In the genomic region with DNA sequence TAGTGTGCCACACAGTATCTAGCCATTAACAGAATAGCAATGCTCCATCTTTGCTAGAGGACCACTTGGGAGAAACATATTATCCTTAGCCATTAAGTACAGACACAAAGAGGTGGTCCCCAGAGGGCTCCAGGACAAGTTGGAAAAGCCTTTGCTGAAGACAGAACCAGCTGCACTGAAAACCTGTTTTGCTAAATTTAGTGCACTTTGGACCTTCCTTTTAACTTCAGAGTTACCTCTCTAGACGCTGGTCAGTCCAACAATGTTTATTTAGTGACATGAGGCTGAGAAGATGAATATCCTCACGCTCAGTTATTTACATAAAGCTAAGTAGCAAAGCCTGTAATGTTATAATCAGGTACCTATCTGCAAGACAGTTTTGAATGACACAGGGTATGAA, we compare ENCODE assay signal across 13 cellular contexts.
DNase-seq lines count a peak whose midpoint lies in the region; ATAC-seq and TF ChIP-seq lines count a peak whose summit lies in the region.
"Had no signal": no experiment of that assay in that cellular context is flagged by ENCODE, and none has a peak within 500 bp of the region (broad histone marks: within the 10 kb centered on the region; RNA-seq: fewer than 3 reads in every experiment).

No MANE protein-coding gene starts in this region.

- no peak overlapping the region for H3K4ac ChIP-seq in neuronal stem cell (ENCODE audit: low read length)

- no peak overlapping the region for H4K91ac ChIP-seq in neuronal stem cell (ENCODE audit: low read depth, low read length, poor library complexity)

- peak in 2 of 3 experiments; percentile 7 to 62 for DNase-seq in NCI-H1417 (lab: John Stamatoyannopoulos, UW)
- no peak for DNase-seq in NCI-H1417 treated with DMSO at 0.1 percent for 48 hours (lab: John Stamatoyannopoulos, UW)
- no peak for DNase-seq in neuronal stem cell (ENCODE audit: low spot score)
- no peak for DNase-seq in NCI-H345 (lab: John Stamatoyannopoulos, UW)
- no peak for DNase-seq in Ammon's horn (ENCODE audit: low spot score)
- no peak for DNase-seq in NOMO-1 (lab: John Stamatoyannopoulos, UW; ENCODE audit: unreplicated experiment in 2 of 2)
- DNase-seq: NCI-H510A treated with DMSO at 0.1 percent for 48 hours; SJCRH30; stimulated activated CD8-positive, alpha-beta memory T cell treated with anti-CD3 and anti-CD28 coated beads, Interleukin-4, amount 100 ng/mL, for 48 hours; upper lobe of left lung had no signal

- no CpG with 5 or more reads among the region's 2 CpGs for WGBS in neuronal stem cell (ENCODE audit: extremely low coverage in 2 of 2, insufficient read length in 2 of 2, insufficient replicate concordance in 1 of 2), 2 donors

- H3K4me2 ChIP-seq in OCI-LY3 (ENCODE audit: low read length) (peak overlapping the region; percentile 27; the same call in 1 of the 2 replicates), neuronal stem cell (ENCODE audit: insufficient read depth, low read length, poor library complexity, severe bottlenecking) (no peak overlapping the region)

- H3K27me3 ChIP-seq in OCI-LY3 (ENCODE audit: low read depth, low read length) = no peaks in the 10 kb centered on the region
- no peaks in the 10 kb centered on the region for H3K27me3 ChIP-seq in neuronal stem cell (ENCODE audit: control insufficient read depth in 3 of 3, insufficient read depth in 3 of 3, low read depth in 1 of 3, low read length in 3 of 3)
- H3K27me3 ChIP-seq: SJCRH30, upper lobe of left lung had no signal

- no peak overlapping the region for H4K8ac ChIP-seq in neuronal stem cell (ENCODE audit: low read depth, low read length)

- H4K20me1 ChIP-seq in OCI-LY3 (ENCODE audit: insufficient read depth, low read length) = no peaks in the 10 kb centered on the region

- no peak overlapping the region for H3K9ac ChIP-seq in OCI-LY3 (ENCODE audit: low read length)
- no peak overlapping the region for H3K9ac ChIP-seq in neuronal stem cell (ENCODE audit: low read depth, low read length, poor library complexity)

- H2BK15ac ChIP-seq in neuronal stem cell (ENCODE audit: low read length) = no peak overlapping the region

- H3K18ac ChIP-seq in neuronal stem cell (ENCODE audit: low read length) = peak overlapping the region; percentile 6

- H3K27ac ChIP-seq in OCI-LY3 (ENCODE audit: low read length) (no peak overlapping the region), neuronal stem cell (replicated peaks; ENCODE audit: low read length) (no peak overlapping the region)
- H3K27ac ChIP-seq: SJCRH30, upper lobe of left lung had no signal

- H2BK120ac ChIP-seq in neuronal stem cell (ENCODE audit: low read depth, low read length) = no peak overlapping the region

- no peak overlapping the region for H2AFZ ChIP-seq in OCI-LY3 (ENCODE audit: low read depth, low read length)
- peak overlapping the region; percentile 4 for H2AFZ ChIP-seq in neuronal stem cell (ENCODE audit: low read length)

- no peak overlapping the region for H3K23ac ChIP-seq in neuronal stem cell (ENCODE audit: low read depth, low read length, poor library complexity)

- H3K14ac ChIP-seq in neuronal stem cell (ENCODE audit: low read length) = no peak overlapping the region

- H3K79me1 ChIP-seq in neuronal stem cell (ENCODE audit: low read depth, low read length) = no peaks in the 10 kb centered on the region

- H2BK5ac ChIP-seq in neuronal stem cell (ENCODE audit: low read length) = no peak overlapping the region

- H3K79me2 ChIP-seq in OCI-LY3 (ENCODE audit: low read length) = no peaks in the 10 kb centered on the region

- no peaks in the 10 kb centered on the region for H3K9me3 ChIP-seq in OCI-LY3 (ENCODE audit: insufficient read depth, low read length)
- H3K9me3 ChIP-seq in neuronal stem cell (replicated peaks in 1 of 2; ENCODE audit: control insufficient read depth in 2 of 2, insufficient read depth in 1 of 2, low read depth in 1 of 2, low read length in 2 of 2) = no peaks in the 10 kb centered on the region
- H3K9me3 ChIP-seq: SJCRH30, upper lobe of left lung had no signal

- H2AK5ac ChIP-seq in neuronal stem cell (ENCODE audit: low read depth, low read length) = no peak overlapping the region

- H3K4me1 ChIP-seq in OCI-LY3 (ENCODE audit: low read length) = peaks cover 34% of the 10 kb centered on the region
- peaks cover 11 to 31% of the 10 kb centered on the region in 2 donors for H3K4me1 ChIP-seq in neuronal stem cell (ENCODE audit: control insufficient read depth in 2 of 2, insufficient read depth in 1 of 2, low read depth in 1 of 2, low read length in 2 of 2)
- H3K4me1 ChIP-seq: SJCRH30, upper lobe of left lung had no signal

- peak; percentile 22 for ATAC-seq in GM21723 (IDR thresholded peaks at IDR 0.05; ENCODE audit: unreplicated experiment)
- ATAC-seq: activated naive CD4-positive, alpha-beta T cell treated with anti-CD3 and anti-CD28 coated beads, Interleukin-2, amount 50 U/mL, for 72 hours had no signal

- no peak overlapping the region for H2BK12ac ChIP-seq in neuronal stem cell (ENCODE audit: low read length)

- TF ChIP-seq CTCF in OCI-LY3 (IDR thresholded peaks at IDR 0.05; ENCODE audit: low read depth, low read length) = no peak

- peaks cover 5% of the 10 kb centered on the region for H3K36me3 ChIP-seq in OCI-LY3 (replicated peaks; ENCODE audit: low read depth, low read length)
- no peaks in the 10 kb centered on the region for H3K36me3 ChIP-seq in neuronal stem cell (replicated peaks in 1 of 2; ENCODE audit: control insufficient read depth in 2 of 2, insufficient read depth in 2 of 2, low read length in 2 of 2)
- H3K36me3 ChIP-seq: SJCRH30, upper lobe of left lung had no signal

- H3K4me3 ChIP-seq in OCI-LY3 (ENCODE audit: low read length) (no peak overlapping the region), neuronal stem cell (ENCODE audit: low read length in 2 of 2) (no peak overlapping the region)
- H3K4me3 ChIP-seq: SJCRH30, upper lobe of left lung had no signal

Comparison
In these comparisons a context has a peak if more than half of its experiments do, and no peak if none do; other contexts are left out.
1. DNase-seq: peak in NCI-H1417 (2 of 3); none in NCI-H1417 treated with DMSO at 0.1 percent for 48 hours (single experiment), neuronal stem cell (single experiment), NCI-H345 (single experiment), Ammon's horn (single experiment) and NOMO-1 (0 of 2).